In the genomic region with DNA sequence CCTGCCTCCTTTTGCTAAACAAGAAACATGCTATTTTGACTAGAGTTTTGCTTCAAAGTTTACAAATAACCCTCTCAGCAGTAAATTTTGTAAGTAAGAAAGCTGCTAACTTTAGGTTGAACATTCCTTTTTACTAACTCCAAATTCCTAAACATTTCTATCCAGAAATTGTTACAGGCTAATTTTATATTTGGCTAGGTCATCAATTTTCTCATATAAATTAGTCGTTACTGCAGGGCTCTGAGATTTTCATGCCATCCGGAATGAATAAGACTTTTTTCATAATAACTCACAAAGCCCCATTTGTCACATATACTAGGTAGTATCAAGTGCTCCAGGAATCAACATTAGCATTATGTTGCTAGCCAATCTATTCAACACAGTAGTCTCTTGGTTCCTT, we compare ENCODE assay signal across 22 cellular contexts.
"Had no signal": no experiment of that assay in that cellular context is flagged by ENCODE, and none has a peak within 500 bp of the region (broad histone marks: within the 10 kb centered on the region; RNA-seq: fewer than 3 reads in every experiment).

No MANE protein-coding gene starts in this region.

- H3K4me3 ChIP-seq: coronary artery, dorsolateral prefrontal cortex, esophagus muscularis mucosa, gastrocnemius medialis, heart right ventricle, left lung, lower lobe of right lung had no signal

- H3K36me3 ChIP-seq: esophagus muscularis mucosa, gastrocnemius medialis, heart right ventricle, left lung, lower lobe of right lung had no signal

- ATAC-seq: foreskin keratinocyte, gastrocnemius medialis, heart right ventricle, left cardiac atrium, left lung, left ventricle myocardium superior, lower lobe of right lung had no signal

- H3K27me3 ChIP-seq: dorsolateral prefrontal cortex, esophagus muscularis mucosa, foreskin keratinocyte, gastrocnemius medialis, heart right ventricle, left lung had no signal

- H3K27ac ChIP-seq: coronary artery, dorsolateral prefrontal cortex, esophagus muscularis mucosa, foreskin keratinocyte, gastrocnemius medialis, heart right ventricle, left lung, lower lobe of right lung had no signal

- H3K4me1 ChIP-seq: esophagus muscularis mucosa, foreskin keratinocyte, gastrocnemius medialis, heart right ventricle, left lung, lower lobe of right lung had no signal

- H3K9me3 ChIP-seq: esophagus muscularis mucosa, gastrocnemius medialis, lower lobe of right lung had no signal

- DNase-seq: dermis blood vessel endothelial cell; dorsolateral prefrontal cortex; effector CD4-positive, alpha-beta T cell; effector memory CD4-positive, alpha-beta T cell; foreskin keratinocyte; gastrocnemius medialis; glutamatergic neuron; head of caudate nucleus; heart right ventricle; hippocampal formation; left cardiac atrium; left lung; left ventricle myocardium superior; lower lobe of right lung; mesendoderm; midbrain had no signal

- FAIRE-seq: colon, endothelial cell of umbilical vein, islet of Langerhans, keratinocyte had no signal
